In the genomic region with DNA sequence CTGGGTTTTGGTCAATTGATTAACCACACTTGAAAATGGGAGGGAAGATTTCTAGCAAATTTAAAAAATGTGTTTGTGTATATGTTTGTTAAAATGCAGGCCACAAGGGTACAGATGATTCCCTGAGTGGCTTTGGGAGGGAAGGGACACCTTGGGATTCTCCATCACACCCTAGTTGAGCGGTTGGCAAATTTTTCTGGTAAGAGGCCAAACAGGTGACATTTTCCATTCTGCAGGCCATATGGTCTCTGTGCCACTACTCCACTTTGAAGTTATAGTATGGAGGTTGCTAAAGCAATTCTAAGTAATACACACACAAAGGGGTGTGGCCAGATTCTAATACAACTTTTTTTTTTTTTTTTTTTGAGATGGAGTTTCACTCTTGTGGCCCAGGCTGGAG, we compare ENCODE assay signal across 22 cellular contexts. TPM values are rescaled to one million over a fixed set of nuclear protein-coding genes. Genes with fewer than 3 reads are reported as not detected.
DNase-seq lines count a peak whose midpoint lies in the region; ATAC-seq and TF ChIP-seq lines count a peak whose summit lies in the region.
"Had no signal": no experiment of that assay in that cellular context is flagged by ENCODE, and none has a peak within 500 bp of the region (broad histone marks: within the 10 kb centered on the region; RNA-seq: fewer than 3 reads in every experiment).

No MANE protein-coding gene starts in this region.

- no peaks in the 10 kb centered on the region for H3K27me3 Mint-ChIP-seq in neural crest cell (ENCODE audit: low read depth)
- H3K27me3 Mint-ChIP-seq: CD4-positive, alpha-beta T cell; CD8-positive, alpha-beta memory T cell had no signal

- TF ChIP-seq CTCF in neural crest cell (conservative IDR thresholded peaks at IDR 0.05) = no peak

- intact Hi-C loops in left ventricle myocardium superior (cut with micrococcal nuclease) (no loop called here), cardiac septum (cut with DNase I) (no loop called here)

- H3K27ac Mint-ChIP-seq in neural crest cell (ENCODE audit: unreplicated experiment) = peak overlapping the region; percentile 57
- H3K27ac Mint-ChIP-seq: CD4-positive, alpha-beta T cell; CD8-positive, alpha-beta memory T cell had no signal

- DNase-seq in left ventricle myocardium superior (no peak), cardiac septum (ENCODE audit: low spot score) (no peak), cerebellar cortex (ENCODE audit: low spot score) (peak; percentile 86), neural crest cell (ENCODE audit: low read depth, low spot score) (no peak), medulla oblongata (ENCODE audit: extremely low spot score) (no peak), LoVo (ENCODE audit: low spot score) (no peak)
- DNase-seq: 8988T; ACHN; AML-193; BE2C; CD4-positive, alpha-beta T cell; CD8-positive, alpha-beta memory T cell; DMS 273 treated with DMSO at 0.1 percent for 48 hours; DMS79; EL; GF-D8; GM23248; H7; HCEC 1CT had no signal

- ATAC-seq in left ventricle myocardium superior = peak; percentile 48
- ATAC-seq in GM21447 (IDR thresholded peaks at IDR 0.05; ENCODE audit: unreplicated experiment) = no peak
- ATAC-seq: A549 had no signal

- peaks cover 10% of the 10 kb centered on the region for H3K4me1 Mint-ChIP-seq in neural crest cell
- H3K4me1 Mint-ChIP-seq: CD14-positive monocyte had no signal

- H3K36me3 Mint-ChIP-seq in neural crest cell (ENCODE audit: low read depth) = peaks cover 19% of the 10 kb centered on the region

- H3K9me3 Mint-ChIP-seq in neural crest cell = no peaks in the 10 kb centered on the region
- H3K9me3 Mint-ChIP-seq: CD4-positive, alpha-beta T cell; CD8-positive, alpha-beta memory T cell had no signal

- no peak overlapping the region for H3K4me3 Mint-ChIP-seq in neural crest cell
- H3K4me3 Mint-ChIP-seq: CD14-positive monocyte; CD4-positive, alpha-beta T cell; CD8-positive, alpha-beta memory T cell had no signal

RNA-seq across cellular contexts. Expression of a gene that starts 12.9 kb away (rescaled TPM):
- total RNA-seq in left ventricle myocardium superior = 4.9 TPM
- total RNA-seq in cardiac septum = 4.3 TPM
- 11.7 and 11.8 TPM in 2 replicates for total RNA-seq in neural crest cell

RNA-seq across cellular contexts. Expression of a gene that starts 19.0 kb away (rescaled TPM):
- total RNA-seq in left ventricle myocardium superior (32.5 TPM), cardiac septum (47.0 TPM), neural crest cell (78.7 and 79.1 TPM in 2 replicates)

RNA-seq across cellular contexts. Expression of a gene that starts 20.0 kb away (rescaled TPM):
- 50.5 TPM for total RNA-seq in left ventricle myocardium superior
- total RNA-seq in cardiac septum = 13.1 TPM
- total RNA-seq in neural crest cell = 3.4 and 4.4 TPM in 2 replicates
